In the genomic region with DNA sequence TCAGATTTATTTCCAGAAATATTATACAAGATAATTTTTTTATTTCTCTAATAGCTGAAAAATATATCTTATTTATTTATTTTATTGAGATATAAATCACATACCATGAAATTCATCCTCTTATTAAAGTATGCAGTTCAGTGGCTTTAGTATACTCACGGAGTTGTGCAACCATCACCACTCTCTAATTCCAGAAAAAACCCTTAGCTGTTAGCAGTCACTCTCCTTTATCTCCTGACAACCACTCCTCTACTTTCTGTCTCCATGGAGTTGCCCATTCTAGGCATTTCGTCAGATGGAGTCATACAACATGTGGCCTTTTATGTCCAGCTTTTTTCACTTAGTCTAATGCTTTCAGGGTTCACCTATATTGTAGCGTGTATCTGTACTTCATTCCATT, we compare ENCODE assay signal across 15 cellular contexts.
"Had no signal": no experiment of that assay in that cellular context is flagged by ENCODE, and none has a peak within 500 bp of the region (broad histone marks: within the 10 kb centered on the region; RNA-seq: fewer than 3 reads in every experiment).

No MANE protein-coding gene starts in this region.

- DNase-seq: activated CD4-positive, alpha-beta T cell treated with anti-CD3 and anti-CD28 coated beads, Interleukin-2, amount 50 U/mL, for 1 hour; activated CD8-positive, alpha-beta memory T cell treated with anti-CD3 and anti-CD28 coated beads for 24 hours; activated naive CD8-positive, alpha-beta T cell treated with anti-CD3 and anti-CD28 coated beads for 36 hours; anterior cingulate cortex; foreskin fibroblast; hippocampal formation; kidney; nephron progenitor cell; occipital lobe; sigmoid colon; stimulated activated CD4-positive, alpha-beta T cell treated with anti-CD3 and anti-CD28 coated beads, Interleukin-12 subunit alpha, Interleukin-12 subunit beta, amount 100 ng/mL, for 4 hours; thyroid gland had no signal

- H3K4me3 ChIP-seq: breast epithelium, prostate gland, sigmoid colon, thyroid gland had no signal

- ATAC-seq: stimulated activated effector memory CD8-positive, alpha-beta T cell treated with anti-CD3 and anti-CD28 coated beads, Interleukin-12 subunit alpha, Interleukin-12 subunit beta, amount 100 ng/mL, for 72 hours had no signal
